Comparison of ENCODE assay signal across 9 cellular contexts in genomic region chr22:27885977-27886842, GRCh38. TPM values are rescaled to one million over a fixed set of nuclear protein-coding genes. Genes with fewer than 3 reads are reported as not detected.
DNase-seq lines count a peak whose midpoint lies in the region; ATAC-seq and TF ChIP-seq lines count a peak whose summit lies in the region.
"Had no signal": no experiment of that assay in that cellular context is flagged by ENCODE, and none has a peak within 500 bp of the region (broad histone marks: within the 10 kb centered on the region; RNA-seq: fewer than 3 reads in every experiment).

No MANE protein-coding gene starts in this region.

- peaks cover 8% of the 10 kb centered on the region for H3K36me3 Mint-ChIP-seq in neural crest cell (ENCODE audit: low read depth)

- 70 to 85% methylated on average over 3 of the region's 3 CpGs for WGBS in esophagus squamous epithelium, 2 donors
- WGBS in aorta, 2 donors = 66 to 73% methylated on average over 3 of the region's 3 CpGs

- no peak overlapping the region for H3K27ac Mint-ChIP-seq in neural crest cell (ENCODE audit: unreplicated experiment)

- TF ChIP-seq CTCF in esophagus squamous epithelium (IDR thresholded peaks at IDR 0.05) = peak; percentile 57 to 93 (median 86)
- TF ChIP-seq CTCF in neural crest cell (conservative IDR thresholded peaks at IDR 0.05) = peak; percentile 91

- H3K4me3 Mint-ChIP-seq in neural crest cell = no peak overlapping the region

- H3K27ac ChIP-seq in esophagus squamous epithelium (peak overlapping the region in 3 of 4 donors; percentile 56 to 77 (median 56)), aorta (ENCODE audit: low read depth in 1 of 2, low read length in 2 of 2) (no peak overlapping the region)
- H3K27ac ChIP-seq: BLaER1 treated with 17β-estradiol and CSF1 and Interleukin-3, amounts not matched to agents 10 nM and 100 nM had no signal

- H3K4me1 ChIP-seq in esophagus squamous epithelium (peaks cover 5 to 62% (median 22%) of the 10 kb centered on the region in 3 donors), aorta (ENCODE audit: control insufficient read depth in 1 of 2, insufficient read depth in 2 of 2, low read length in 2 of 2) (peaks cover 0 to 4% of the 10 kb centered on the region in 2 donors)

- H3K4me3 ChIP-seq in esophagus squamous epithelium (no peak overlapping the region), aorta (ENCODE audit: low read length in 2 of 2) (no peak overlapping the region)
- H3K4me3 ChIP-seq: BLaER1 treated with 17β-estradiol and CSF1 and Interleukin-3, amounts not matched to agents 10 nM and 100 nM had no signal

- intact Hi-C loops in esophagus squamous epithelium (cut with DNase I) = no loop called here
- intact Hi-C loops in aorta (cut with DNase I) = loop anchor here in 1 of 2 donors (2.0 kb wide), 1 partner anchor 33 kb away; the partner anchor contains the start of gene PITPNB

- no peaks in the 10 kb centered on the region for H3K9me3 Mint-ChIP-seq in neural crest cell

- H3K27me3 ChIP-seq in esophagus squamous epithelium (no peaks in the 10 kb centered on the region), aorta (ENCODE audit: control insufficient read depth in 1 of 2, insufficient read depth in 2 of 2, low read length in 1 of 2) (no peaks in the 10 kb centered on the region)
- H3K27me3 ChIP-seq: BLaER1 treated with 17β-estradiol and CSF1 and Interleukin-3, amounts not matched to agents 10 nM and 100 nM had no signal

- TF ChIP-seq POLR2A in esophagus squamous epithelium (IDR thresholded peaks at IDR 0.05) = no peak

- peak; percentile 77 for ATAC-seq in aorta (ENCODE audit: low FRiP score)

- H3K9me3 ChIP-seq in esophagus squamous epithelium (no peaks in the 10 kb centered on the region), aorta (ENCODE audit: control insufficient read depth, low read length) (no peaks in the 10 kb centered on the region)
- H3K9me3 ChIP-seq: BLaER1 treated with 17β-estradiol and CSF1 and Interleukin-3, amounts not matched to agents 10 nM and 100 nM had no signal

- peaks cover 25% of the 10 kb centered on the region for H3K4me1 Mint-ChIP-seq in neural crest cell

- H3K36me3 ChIP-seq in esophagus squamous epithelium (peaks cover 0 to 81% (median 6%) of the 10 kb centered on the region in 3 donors), aorta (ENCODE audit: control insufficient read depth in 1 of 2, insufficient read depth in 2 of 2, low read length in 1 of 2) (peaks cover 0 to 6% of the 10 kb centered on the region in 2 donors)

- H3K27me3 Mint-ChIP-seq in neural crest cell (ENCODE audit: low read depth) = no peaks in the 10 kb centered on the region

- peak; percentile 7 for DNase-seq in DMS153 treated with DMSO at 0.1 percent for 48 hours (lab: John Stamatoyannopoulos, UW; ENCODE audit: unreplicated experiment)
- no peak for DNase-seq in DMS153 (lab: John Stamatoyannopoulos, UW)
- peak; percentile 23 for DNase-seq in KG1 (lab: John Stamatoyannopoulos, UW)
- DNase-seq in activated CD4-positive, alpha-beta T cell treated with anti-CD3 and anti-CD28 coated beads for 4 hours = peak; percentile 26 to 49
- no peak for DNase-seq in esophagus squamous epithelium (lab: John Stamatoyannopoulos, UW)
- peak; percentile 26 for DNase-seq in neural crest cell (ENCODE audit: low read depth, low spot score)
- DNase-seq in aorta = no peak
- no peak for DNase-seq in NCI-H1436 (lab: John Stamatoyannopoulos, UW)

RNA-seq across cellular contexts. Expression of gene PITPNB, which starts 32.8 kb away (rescaled TPM):
- 10 to 100 TPM; 26.4 to 68.9 (median 46.4) TPM for total RNA-seq in esophagus squamous epithelium
- total RNA-seq in neural crest cell = 92.6 and 98.8 TPM in 2 replicates
- 100 to 1,000 TPM; 130 to 162 TPM for total RNA-seq in aorta
- polyA plus RNA-seq in aorta = 10 to 100 TPM; 50.7 to 73.3 TPM

Comparison
In these comparisons a context has a peak if more than half of its experiments do, and no peak if none do; other contexts are left out.
1. DNase-seq: peak in DMS153 treated with DMSO at 0.1 percent for 48 hours (single experiment), KG1 (single experiment), activated CD4-positive, alpha-beta T cell treated with anti-CD3 and anti-CD28 coated beads for 4 hours (2 of 2) and neural crest cell (single experiment); none in DMS153 (single experiment), esophagus squamous epithelium (single experiment), aorta (0 of 2) and NCI-H1436 (single experiment).
2. H3K27ac ChIP-seq: peak in esophagus squamous epithelium (3 of 4); none in aorta (0 of 2).